In the genomic region with DNA sequence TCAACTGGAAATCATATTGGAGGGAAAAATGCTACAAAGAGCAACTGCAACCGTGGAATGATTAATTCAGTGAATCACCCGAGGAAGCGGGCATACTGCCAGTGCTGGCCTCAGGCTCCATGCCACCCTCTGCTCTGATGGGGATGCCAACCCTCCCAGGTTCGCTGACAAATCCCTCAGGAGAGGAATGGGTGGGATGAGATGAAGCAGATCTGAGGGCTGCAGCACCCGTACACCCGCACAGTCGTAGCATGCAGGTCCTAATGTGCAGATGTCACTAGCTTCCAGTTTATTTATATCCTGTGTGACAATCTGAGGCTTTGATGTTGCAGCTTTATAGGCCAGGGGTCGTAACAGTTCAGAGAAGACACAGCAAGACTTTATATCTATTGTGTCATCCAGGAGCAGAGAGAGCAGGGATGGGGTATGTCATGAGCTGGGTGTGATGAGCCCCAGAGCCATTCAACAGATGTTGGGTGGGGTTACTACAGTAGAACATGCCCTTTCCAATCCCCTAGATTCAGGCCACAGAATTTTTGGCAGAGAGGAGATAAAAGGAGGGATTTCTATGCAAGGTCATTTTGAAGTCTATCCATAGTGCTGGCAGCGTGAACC, we compare ENCODE assay signal across 10 cellular contexts. TPM values are rescaled to one million over a fixed set of nuclear protein-coding genes. Genes with fewer than 3 reads are reported as not detected.
A peak's percentile ranks its signal among the peaks of the same experiment; 100 is the strongest.
DNase-seq lines count a peak whose midpoint lies in the region; ATAC-seq, FAIRE-seq and TF ChIP-seq lines count a peak whose summit lies in the region.
"Had no signal": no experiment of that assay in that cellular context is flagged by ENCODE, and none has a peak within 500 bp of the region (broad histone marks: within the 10 kb centered on the region; RNA-seq: fewer than 3 reads in every experiment).

No MANE protein-coding gene starts in this region.

- H3K36me3 ChIP-seq in mammary epithelial cell (ENCODE audit: insufficient read depth, low read length), result no peaks in the 10 kb centered on the region
- H3K36me3 ChIP-seq: upper lobe of left lung had no signal

- H3K27me3 Mint-ChIP-seq in CD4-positive, alpha-beta T cell, result no peaks in the 10 kb centered on the region

- H2AFZ ChIP-seq in mammary epithelial cell (ENCODE audit: low read depth, low read length), result no peak overlapping the region

- 13% methylated on average over 7 of the region's 9 CpGs for WGBS in mammary epithelial cell (ENCODE audit: low coverage, missing lambda C conversion rate)

- BruUV-seq in mammary epithelial cell (replicated peaks; lab: Mats Ljungman, UMichigan), result no TSS peak

- H3K4me1 Mint-ChIP-seq in CD4-positive, alpha-beta T cell (ENCODE audit: low read depth), result peaks cover 26% of the 10 kb centered on the region

- H3K79me2 ChIP-seq in mammary epithelial cell (ENCODE audit: insufficient read depth, low read length), result no peaks in the 10 kb centered on the region

- peaks cover 32% of the 10 kb centered on the region for H3K4me1 ChIP-seq in mammary epithelial cell (ENCODE audit: insufficient read depth, low read length)
- H3K4me1 ChIP-seq: upper lobe of left lung had no signal

- no peaks in the 10 kb centered on the region for H3K9me3 Mint-ChIP-seq in CD4-positive, alpha-beta T cell

- H3K27me3 ChIP-seq in mammary epithelial cell (ENCODE audit: insufficient read depth, low read length), result no peaks in the 10 kb centered on the region
- no peaks in the 10 kb centered on the region for H3K27me3 ChIP-seq in CD4-positive, alpha-beta T cell (ENCODE audit: control insufficient read depth, insufficient read depth, low read length)
- H3K27me3 ChIP-seq: upper lobe of left lung had no signal

- FAIRE-seq in HTR-8/SVneo (lab: Jason Lieb, UNC), result no peak

- no peak overlapping the region for H3K27ac Mint-ChIP-seq in CD4-positive, alpha-beta T cell

- H3K27ac ChIP-seq in mammary epithelial cell (ENCODE audit: insufficient read depth, low read depth, low read length), result no peak overlapping the region
- H3K27ac ChIP-seq in CD4-positive, alpha-beta T cell (ENCODE audit: low read depth, low read length), result no peak overlapping the region
- H3K27ac ChIP-seq: upper lobe of left lung had no signal

- intact Hi-C loops in mammary epithelial cell (cut with micrococcal nuclease), result loop anchor here (5.0 kb wide), 2 partner anchors 63 to 88 kb away; no protein-coding TSS in a partner anchor
- intact Hi-C loops in CD4-positive, alpha-beta T cell (cut with DNase I, micrococcal nuclease), result no loop called here

- DNase-seq in AG09319 (ENCODE audit: extremely low read depth, low read depth), result peak; percentile 12
- peak; percentile 53 for DNase-seq in HTR-8/SVneo (ENCODE audit: insufficient read length, low spot score)
- DNase-seq in mammary epithelial cell, result peak; percentile 78
- DNase-seq in left lobe of liver (ENCODE audit: low spot score), result peak; percentile 67
- no peak for DNase-seq in CD4-positive, alpha-beta T cell
- DNase-seq in NK-92 treated with Interleukin-12 subunit alpha and Interleukin-12 subunit beta, amount 100 ng/mL, for 24 hours (lab: John Stamatoyannopoulos, UW), result no peak
- DNase-seq: DMS153 had no signal

- H3K9ac ChIP-seq in mammary epithelial cell (ENCODE audit: insufficient read depth, low read length), result no peak overlapping the region

- ATAC-seq in left lobe of liver, result peak; percentile 49
- no peak for ATAC-seq in HG03280 (IDR thresholded peaks at IDR 0.05; ENCODE audit: unreplicated experiment)
- no peak for ATAC-seq in HG02678 (IDR thresholded peaks at IDR 0.05; ENCODE audit: unreplicated experiment)
- no peak for ATAC-seq in CD4-positive, alpha-beta T cell (ENCODE audit: poor library complexity)

- H3K4me2 ChIP-seq in mammary epithelial cell (ENCODE audit: insufficient read depth, low read depth, low read length), result peak overlapping the region; percentile 27

- TF ChIP-seq CTCF in AG09319 (IDR thresholded peaks at IDR 0.05; ENCODE audit: low read depth, low read length) (no peak), mammary epithelial cell (conservative IDR thresholded peaks at IDR 0.05 in 1 of 2, IDR thresholded peaks at IDR 0.05 in 1 of 2; ENCODE audit: extremely low read depth in 1 of 2, insufficient read depth in 1 of 2, low read depth in 1 of 2, low read length in 2 of 2) (no peak)
- no peak for TF ChIP-seq CTCF in CD4-positive, alpha-beta T cell (IDR thresholded peaks at IDR 0.05)

- no peaks in the 10 kb centered on the region for H4K20me1 ChIP-seq in mammary epithelial cell (ENCODE audit: insufficient read depth, low read length)

- peaks cover 76% of the 10 kb centered on the region for H3K36me3 Mint-ChIP-seq in CD4-positive, alpha-beta T cell (ENCODE audit: low read depth)

- no peak overlapping the region for H3K4me3 Mint-ChIP-seq in CD4-positive, alpha-beta T cell

- CTCF ChIA-PET in mammary epithelial cell (lab: Charles Lee; ENCODE audit: low non-redundant PET), result no interaction called here
- CTCF ChIA-PET in CD4-positive, alpha-beta T cell (lab: Charles Lee), result interaction anchor here (0.5 to 1.3 kb wide), 3 partner anchors 13 to 38 kb away, joined by 3 to 4 read pairs (median 3); no protein-coding TSS in a partner anchor

- no peak overlapping the region for H3K4me3 ChIP-seq in mammary epithelial cell (replicated peaks in 1 of 3; ENCODE audit: insufficient read depth in 1 of 3, low read depth in 2 of 3, low read length in 3 of 3)
- H3K4me3 ChIP-seq: upper lobe of left lung had no signal

- in situ Hi-C loops in mammary epithelial cell (cut with MboI; ENCODE audit: low sequenced_read_pairs in 2 of 2), result no loop called here

- no peaks in the 10 kb centered on the region for H3K9me3 ChIP-seq in mammary epithelial cell (replicated peaks; ENCODE audit: insufficient read depth, low read length)
- no peaks in the 10 kb centered on the region for H3K9me3 ChIP-seq in CD4-positive, alpha-beta T cell (ENCODE audit: control insufficient read depth, low read length)
- H3K9me3 ChIP-seq: upper lobe of left lung had no signal

- POLR2A ChIA-PET in CD4-positive, alpha-beta T cell (lab: Charles Lee), result no interaction called here

- dilution Hi-C loops in mammary epithelial cell (cut with HindIII; ENCODE audit: low sequenced_read_pairs), result no loop called here

RNA-seq across cellular contexts. Expression of a gene that starts 44.6 kb away (rescaled TPM):
- total RNA-seq in mammary epithelial cell, result 1 to 10 TPM in 1 of 2 donors, under 1 TPM in 1; 0.61 to 7.8 TPM
- 0.24 TPM for polyA plus RNA-seq in mammary epithelial cell
- polyA minus RNA-seq in mammary epithelial cell, result not detected
- 15.2 TPM for total RNA-seq in left lobe of liver
- total RNA-seq in CD4-positive, alpha-beta T cell, result 10 to 100 TPM; 15.5 to 16.7 TPM

Comparison
In these comparisons a context has a peak if more than half of its experiments do, and no peak if none do; other contexts are left out.
1. DNase-seq: peak in AG09319 (single experiment), HTR-8/SVneo (single experiment), mammary epithelial cell (single experiment) and left lobe of liver (single experiment); none in CD4-positive, alpha-beta T cell (0 of 10) and NK-92 treated with Interleukin-12 subunit alpha and Interleukin-12 subunit beta, amount 100 ng/mL, for 24 hours (single experiment).